Comparison of ENCODE assay signal across 16 cellular contexts in the genomic region with DNA sequence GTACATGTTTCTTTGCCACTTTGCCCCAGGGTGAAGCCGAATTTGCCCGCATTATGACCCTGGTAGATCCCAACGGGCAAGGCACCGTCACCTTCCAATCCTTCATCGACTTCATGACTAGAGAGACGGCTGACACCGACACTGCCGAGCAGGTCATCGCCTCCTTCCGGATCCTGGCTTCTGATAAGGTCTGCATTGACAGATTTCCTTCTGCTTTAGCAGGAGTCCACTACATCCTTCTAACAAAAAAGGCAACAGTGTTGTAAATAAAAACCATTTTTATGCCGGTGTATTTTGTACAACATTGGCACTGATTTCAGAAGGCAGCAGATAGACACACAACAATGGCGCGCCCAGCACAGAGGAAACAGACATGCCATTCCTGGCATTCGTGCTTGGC. TPM values are rescaled to one million over a fixed set of nuclear protein-coding genes. Genes with fewer than 3 reads are reported as not detected.
DNase-seq lines count a peak whose midpoint lies in the region; ATAC-seq and TF ChIP-seq lines count a peak whose summit lies in the region.
"Had no signal": no experiment of that assay in that cellular context is flagged by ENCODE, and none has a peak within 500 bp of the region (broad histone marks: within the 10 kb centered on the region; RNA-seq: fewer than 3 reads in every experiment).

No MANE protein-coding gene starts in this region.

- H3K27ac Mint-ChIP-seq in mesothelial cell of epicardium = peak overlapping the region; percentile 52
- H3K27ac Mint-ChIP-seq in effector memory CD8-positive, alpha-beta T cell = no peak overlapping the region
- H3K27ac Mint-ChIP-seq: CD4-positive, alpha-beta T cell; HFFc6 had no signal

- no peaks in the 10 kb centered on the region for H3K27me3 ChIP-seq in cardiac muscle cell
- H3K27me3 ChIP-seq: BLaER1 treated with 17β-estradiol and CSF1 and Interleukin-3, amounts not matched to agents 10 nM and 100 nM had no signal

- H3K9me3 Mint-ChIP-seq in mesothelial cell of epicardium = no peaks in the 10 kb centered on the region
- H3K9me3 Mint-ChIP-seq in effector memory CD8-positive, alpha-beta T cell = no peaks in the 10 kb centered on the region
- H3K9me3 Mint-ChIP-seq in activated T-cell treated with anti-CD3 and anti-CD28 coated beads, Interleukin-2, amount 50 U/mL, for 4 hours = no peaks in the 10 kb centered on the region
- H3K9me3 Mint-ChIP-seq: CD4-positive, alpha-beta T cell; HFFc6 had no signal

- H3K9me3 ChIP-seq in cardiac muscle cell (ENCODE audit: low read depth) = no peaks in the 10 kb centered on the region
- H3K9me3 ChIP-seq: BLaER1 treated with 17β-estradiol and CSF1 and Interleukin-3, amounts not matched to agents 10 nM and 100 nM; HAP-1 had no signal

- TF ChIP-seq CTCF in cardiac muscle cell (IDR thresholded peaks at IDR 0.05; ENCODE audit: low read depth, low read length) (no peak), mesothelial cell of epicardium (IDR thresholded peaks at IDR 0.05; ENCODE audit: unreplicated experiment) (no peak)

- H3K27ac ChIP-seq in cardiac muscle cell = peak overlapping the region; percentile 34
- H3K27ac ChIP-seq: BLaER1 treated with 17β-estradiol and CSF1 and Interleukin-3, amounts not matched to agents 10 nM and 100 nM had no signal

- H3K4me1 Mint-ChIP-seq in mesothelial cell of epicardium = peaks cover 34% of the 10 kb centered on the region
- H3K4me1 Mint-ChIP-seq in effector memory CD8-positive, alpha-beta T cell (ENCODE audit: low read depth in 2 of 2) = peaks cover 0 to 2% of the 10 kb centered on the region in 2 donors
- H3K4me1 Mint-ChIP-seq in activated T-cell treated with anti-CD3 and anti-CD28 coated beads, Interleukin-2, amount 50 U/mL, for 4 hours (ENCODE audit: low read depth) = no peaks in the 10 kb centered on the region

- intact Hi-C loops in Right ventricle myocardium inferior (cut with DNase I) = loop anchor here (5.0 kb wide), 1 partner anchor 106 kb away; no protein-coding TSS in a partner anchor
- intact Hi-C loops in left ventricle myocardium superior (cut with micrococcal nuclease) = no loop called here
- intact Hi-C loops in head of caudate nucleus (cut with DNase I) = no loop called here

- DNase-seq in cardiac muscle cell (ENCODE audit: low read depth in 1 of 2, low spot score in 1 of 2) (no peak), Right ventricle myocardium inferior (ENCODE audit: missing footprints) (no peak), left ventricle myocardium superior (no peak), mesothelial cell of epicardium (ENCODE audit: low spot score in 2 of 2, unreplicated experiment in 2 of 2) (no peak), head of caudate nucleus (no peak)
- no peak for DNase-seq in effector memory CD8-positive, alpha-beta T cell
- DNase-seq in activated naive CD4-positive, alpha-beta T cell treated with anti-CD3 and anti-CD28 coated beads, Interleukin-2, amount 50 U/mL, for 16 hours = no peak
- no peak for DNase-seq in activated T-cell treated with anti-CD3 and anti-CD28 coated beads, Interleukin-2, amount 50 U/mL, for 4 hours
- DNase-seq: ACHN; CD4-positive, alpha-beta T cell; EL; GOT3; HFFc6 had no signal

- H3K36me3 ChIP-seq in cardiac muscle cell = peaks cover 74% of the 10 kb centered on the region
- H3K36me3 ChIP-seq: BLaER1 treated with 17β-estradiol and CSF1 and Interleukin-3, amounts not matched to agents 10 nM and 100 nM; HAP-1 had no signal

- H3K4me3 ChIP-seq in cardiac muscle cell = no peak overlapping the region
- H3K4me3 ChIP-seq: BLaER1 treated with 17β-estradiol and CSF1 and Interleukin-3, amounts not matched to agents 10 nM and 100 nM; HAP-1 had no signal

- no peak for ATAC-seq in Right ventricle myocardium inferior
- peak; percentile 7 for ATAC-seq in left ventricle myocardium superior
- ATAC-seq in effector memory CD8-positive, alpha-beta T cell (replicated peaks) = no peak
- no peak for ATAC-seq in activated T-cell treated with anti-CD3 and anti-CD28 coated beads, Interleukin-2, amount 50 U/mL, for 4 hours
- ATAC-seq: HepG2 had no signal

- no peaks in the 10 kb centered on the region for H3K36me3 Mint-ChIP-seq in mesothelial cell of epicardium
- H3K36me3 Mint-ChIP-seq in effector memory CD8-positive, alpha-beta T cell (ENCODE audit: insufficient read depth) = no peaks in the 10 kb centered on the region
- no peaks in the 10 kb centered on the region for H3K36me3 Mint-ChIP-seq in activated T-cell treated with anti-CD3 and anti-CD28 coated beads, Interleukin-2, amount 50 U/mL, for 4 hours (ENCODE audit: insufficient read depth)

- H3K4me1 ChIP-seq in cardiac muscle cell (ENCODE audit: low read depth) = no peaks in the 10 kb centered on the region
- H3K4me1 ChIP-seq: HAP-1 had no signal

- no peaks in the 10 kb centered on the region for H3K27me3 Mint-ChIP-seq in mesothelial cell of epicardium (ENCODE audit: low read depth)
- H3K27me3 Mint-ChIP-seq in effector memory CD8-positive, alpha-beta T cell = peaks cover 13 to 31% of the 10 kb centered on the region in 2 donors
- H3K27me3 Mint-ChIP-seq in activated T-cell treated with anti-CD3 and anti-CD28 coated beads, Interleukin-2, amount 50 U/mL, for 4 hours (ENCODE audit: low read depth) = peaks cover 5% of the 10 kb centered on the region
- H3K27me3 Mint-ChIP-seq: CD4-positive, alpha-beta T cell had no signal

- H3K4me3 Mint-ChIP-seq in mesothelial cell of epicardium = no peak overlapping the region
- H3K4me3 Mint-ChIP-seq in effector memory CD8-positive, alpha-beta T cell = no peak overlapping the region
- no peak overlapping the region for H3K4me3 Mint-ChIP-seq in activated T-cell treated with anti-CD3 and anti-CD28 coated beads, Interleukin-2, amount 50 U/mL, for 4 hours
- H3K4me3 Mint-ChIP-seq: CD4-positive, alpha-beta T cell; HFFc6 had no signal

RNA-seq across cellular contexts. Expression of gene MTR, which starts 34.1 kb away (rescaled TPM):
- 34.5 and 61.7 TPM in 2 replicates for total RNA-seq in cardiac muscle cell
- polyA plus RNA-seq in cardiac muscle cell = 23.9 and 45.9 TPM in 2 replicates
- 49.0 TPM for total RNA-seq in Right ventricle myocardium inferior
- total RNA-seq in left ventricle myocardium superior = 52.7 TPM
- total RNA-seq in mesothelial cell of epicardium = 60.4 to 62.5 TPM (median 61.6 TPM) in 3 replicates
- total RNA-seq in activated T-cell treated with anti-CD3 and anti-CD28 coated beads, Interleukin-2, amount 50 U/mL, for 4 hours = 10 to 100 TPM; 34.2 to 40.1 (median 39.0) TPM
